ENCODE assay signal across 1 cellular context in the genomic region with DNA sequence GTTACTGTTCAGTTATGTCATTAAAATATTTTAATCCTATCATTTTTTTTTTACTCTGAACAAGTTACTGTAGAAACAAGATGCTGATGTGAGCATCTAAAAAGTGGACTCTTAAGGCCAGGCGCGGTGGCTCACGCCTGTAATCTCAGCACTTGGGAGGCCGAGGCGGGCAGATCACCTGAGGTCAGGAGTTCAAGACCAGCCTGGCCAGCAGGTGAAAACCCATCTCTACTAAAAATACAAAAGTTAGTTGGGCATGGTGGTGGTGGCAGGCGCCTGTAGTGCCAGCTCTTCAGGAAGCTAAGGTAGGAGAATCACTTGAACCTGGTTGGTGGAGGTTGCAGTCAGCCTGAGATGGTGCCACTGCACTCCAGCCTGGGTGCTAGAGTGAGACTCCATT.
TF ChIP-seq lines count a peak whose summit lies in the region.

No MANE protein-coding gene starts in this region.

TF ChIP-seq in GM12878, 131 proteins besides CTCF, POLR2A, EP300 and RAD21:
- no peak for TF ChIP-seq CREB1 (IDR thresholded peaks at IDR 0.05; ENCODE audit: low read depth)
- no peak for TF ChIP-seq NR2C2 (IDR thresholded peaks at IDR 0.05; ENCODE audit: borderline replicate concordance, control insufficient read depth, insufficient read length, low read depth)
